15 cellular contexts compared by ENCODE assay signal in genomic region chr5:43425965-43426364, GRCh38. TPM values are rescaled to one million over a fixed set of nuclear protein-coding genes. Genes with fewer than 3 reads are reported as not detected.
DNase-seq lines count a peak whose midpoint lies in the region; ATAC-seq, FAIRE-seq and TF ChIP-seq lines count a peak whose summit lies in the region.
"Had no signal": no experiment of that assay in that cellular context is flagged by ENCODE, and none has a peak within 500 bp of the region (broad histone marks: within the 10 kb centered on the region; RNA-seq: fewer than 3 reads in every experiment).

No MANE protein-coding gene starts in this region.

- DNase-seq in A549 (ENCODE audit: low read depth in 1 of 2, low spot score in 1 of 2) (peak in 1 of 2 experiments; percentile 52), HFFc6 (peak; percentile 84), astrocyte (ENCODE audit: low read depth) (peak; percentile 98), keratinocyte (ENCODE audit: low read depth, low spot score) (peak; percentile 35), DMS114 treated with DMSO at 0.1 percent for 48 hours (lab: John Stamatoyannopoulos, UW; ENCODE audit: unreplicated experiment) (no peak)
- DNase-seq in activated T-cell treated with anti-CD3 and anti-CD28 coated beads, Interleukin-2, amount 50 U/mL, for 1 hour = no peak
- no peak for DNase-seq in stimulated activated naive B cell treated with anti-CD40 and anti-IgM and Interleukin-4, amounts not matched to agents 10 μg/mL and 1 μg/mL and 100 μg/mL, for 72 hours
- no peak for DNase-seq in stimulated activated effector memory CD8-positive, alpha-beta T cell treated with anti-CD3 and anti-CD28 coated beads, Interleukin-12 subunit alpha, Interleukin-12 subunit beta, amount 100 ng/mL, for 72 hours (ENCODE audit: low spot score in 2 of 2)
- DNase-seq: activated T-cell treated with anti-CD3 and anti-CD28 coated beads, Interleukin-2, amount 50 U/mL, for 4 hours; head of caudate nucleus; NCI-H187 treated with DMSO at 0.1 percent for 48 hours; transverse colon had no signal

- H3K9ac ChIP-seq in astrocyte (ENCODE audit: low read length) (no peak overlapping the region), keratinocyte (ENCODE audit: control insufficient read depth, extremely low read depth, insufficient read depth, low read length) (no peak overlapping the region)

- no peak for TF ChIP-seq RAD21 in A549 (conservative IDR thresholded peaks at IDR 0.05 in 1 of 2, IDR thresholded peaks at IDR 0.05 in 1 of 2)

- TF ChIP-seq POLR2A in A549 (IDR thresholded peaks at IDR 0.05; ENCODE audit: low read length) = no peak

- H3K4me3 Mint-ChIP-seq in HFFc6 (no peak overlapping the region), astrocyte (ENCODE audit: unreplicated experiment) (no peak overlapping the region)
- H3K4me3 Mint-ChIP-seq in stimulated activated naive B cell treated with anti-CD40 and anti-IgM and Interleukin-4, amounts not matched to agents 10 μg/mL and 1 μg/mL and 100 μg/mL, for 72 hours = no peak overlapping the region
- no peak overlapping the region for H3K4me3 Mint-ChIP-seq in stimulated activated effector memory CD8-positive, alpha-beta T cell treated with anti-CD3 and anti-CD28 coated beads, Interleukin-12 subunit alpha, Interleukin-12 subunit beta, amount 100 ng/mL, for 72 hours
- H3K4me3 Mint-ChIP-seq: activated T-cell treated with anti-CD3 and anti-CD28 coated beads, Interleukin-2, amount 50 U/mL, for 4 hours; central memory CD8-positive, alpha-beta T cell had no signal

- no peaks in the 10 kb centered on the region for H3K36me3 Mint-ChIP-seq in HFFc6 (ENCODE audit: low read depth)
- no peaks in the 10 kb centered on the region for H3K36me3 Mint-ChIP-seq in astrocyte (ENCODE audit: low read depth, unreplicated experiment)
- no peaks in the 10 kb centered on the region for H3K36me3 Mint-ChIP-seq in stimulated activated naive B cell treated with anti-CD40 and anti-IgM and Interleukin-4, amounts not matched to agents 10 μg/mL and 1 μg/mL and 100 μg/mL, for 72 hours
- no peaks in the 10 kb centered on the region for H3K36me3 Mint-ChIP-seq in stimulated activated effector memory CD8-positive, alpha-beta T cell treated with anti-CD3 and anti-CD28 coated beads, Interleukin-12 subunit alpha, Interleukin-12 subunit beta, amount 100 ng/mL, for 72 hours

- peaks cover 2% of the 10 kb centered on the region; the same call in 1 of the 2 replicates for H3K27me3 Mint-ChIP-seq in HFFc6 (ENCODE audit: insufficient read depth)
- H3K27me3 Mint-ChIP-seq in astrocyte (ENCODE audit: low read depth, unreplicated experiment) = no peaks in the 10 kb centered on the region
- H3K27me3 Mint-ChIP-seq in stimulated activated naive B cell treated with anti-CD40 and anti-IgM and Interleukin-4, amounts not matched to agents 10 μg/mL and 1 μg/mL and 100 μg/mL, for 72 hours = no peaks in the 10 kb centered on the region

- H3K4me1 Mint-ChIP-seq in HFFc6 (ENCODE audit: low read depth) (peaks cover 49% of the 10 kb centered on the region), astrocyte (ENCODE audit: low read depth, unreplicated experiment) (peaks cover 21% of the 10 kb centered on the region)
- no peaks in the 10 kb centered on the region for H3K4me1 Mint-ChIP-seq in stimulated activated naive B cell treated with anti-CD40 and anti-IgM and Interleukin-4, amounts not matched to agents 10 μg/mL and 1 μg/mL and 100 μg/mL, for 72 hours
- H3K4me1 Mint-ChIP-seq in stimulated activated effector memory CD8-positive, alpha-beta T cell treated with anti-CD3 and anti-CD28 coated beads, Interleukin-12 subunit alpha, Interleukin-12 subunit beta, amount 100 ng/mL, for 72 hours = no peaks in the 10 kb centered on the region
- H3K4me1 Mint-ChIP-seq: central memory CD8-positive, alpha-beta T cell had no signal

- no peaks in the 10 kb centered on the region for H3K79me2 ChIP-seq in astrocyte (ENCODE audit: insufficient read depth, low read length)
- no peaks in the 10 kb centered on the region for H3K79me2 ChIP-seq in keratinocyte (ENCODE audit: control insufficient read depth, insufficient read depth, low read length)

- dilution Hi-C loops in keratinocyte (cut with MboI; ENCODE audit: extremely low pct_ligation_motif_present, low sequenced_read_pairs) = no loop called here

- H2AFZ ChIP-seq in astrocyte (ENCODE audit: low read depth, low read length) (no peak overlapping the region), keratinocyte (ENCODE audit: control insufficient read depth, low read length) (peak overlapping the region; percentile 40)

- no peaks in the 10 kb centered on the region for H3K27me3 ChIP-seq in astrocyte (ENCODE audit: insufficient read depth, low read length)
- H3K27me3 ChIP-seq in keratinocyte (ENCODE audit: control insufficient read depth, extremely low read depth, insufficient read depth, low read length) = no peaks in the 10 kb centered on the region
- H3K27me3 ChIP-seq: transverse colon had no signal

- H3K4me3 ChIP-seq in A549 (no peak overlapping the region), astrocyte (ENCODE audit: insufficient read depth, low read depth, low read length) (no peak overlapping the region), keratinocyte (ENCODE audit: control insufficient read depth in 2 of 3, extremely low read depth in 1 of 3, insufficient read depth in 2 of 3, low read depth in 1 of 3, low read length in 3 of 3) (no peak overlapping the region)
- H3K4me3 ChIP-seq: transverse colon had no signal

- POLR2A ChIA-PET in A549 (lab: Yijun Ruan, JAX) = interaction anchor here (2.6 kb wide), 1 partner anchor 58 kb away, joined by 13 read pairs; the partner anchor contains the start of gene TMEM267

- H4K20me1 ChIP-seq in astrocyte (ENCODE audit: insufficient read depth, low read length) = no peaks in the 10 kb centered on the region
- H4K20me1 ChIP-seq in keratinocyte (ENCODE audit: control insufficient read depth, extremely low read depth, insufficient read depth, low read length) = no peaks in the 10 kb centered on the region

- TF ChIP-seq CTCF in A549 (IDR thresholded peaks at IDR 0.05) = no peak
- TF ChIP-seq CTCF in HFFc6 (IDR thresholded peaks at IDR 0.05) = no peak
- TF ChIP-seq CTCF in astrocyte (IDR thresholded peaks at IDR 0.05; ENCODE audit: insufficient read depth, low read depth, low read length) = no peak
- no peak for TF ChIP-seq CTCF in keratinocyte (optimal IDR thresholded peaks at IDR 0.05 in 1 of 3, IDR thresholded peaks at IDR 0.05 in 1 of 3, conservative IDR thresholded peaks at IDR 0.05 in 1 of 3; ENCODE audit: extremely low read depth in 1 of 3, insufficient read depth in 2 of 3, low read length in 3 of 3)

- CTCF ChIA-PET in A549 (lab: Yijun Ruan, JAX) = interaction anchor here (3.8 kb wide), 1 partner anchor 58 kb away, joined by 20 read pairs; the partner anchor contains the start of gene TMEM267

- H3K27ac Mint-ChIP-seq in HFFc6 (peak overlapping the region; percentile 76), astrocyte (ENCODE audit: unreplicated experiment) (peak overlapping the region; percentile 36)
- H3K27ac Mint-ChIP-seq in stimulated activated naive B cell treated with anti-CD40 and anti-IgM and Interleukin-4, amounts not matched to agents 10 μg/mL and 1 μg/mL and 100 μg/mL, for 72 hours = no peak overlapping the region
- no peak overlapping the region for H3K27ac Mint-ChIP-seq in stimulated activated effector memory CD8-positive, alpha-beta T cell treated with anti-CD3 and anti-CD28 coated beads, Interleukin-12 subunit alpha, Interleukin-12 subunit beta, amount 100 ng/mL, for 72 hours

- H3K9me3 ChIP-seq in A549 = peaks cover 5% of the 10 kb centered on the region; the same call in 2 of the 3 replicates
- no peaks in the 10 kb centered on the region for H3K9me3 ChIP-seq in astrocyte (ENCODE audit: insufficient read depth, low read depth, low read length)
- no peaks in the 10 kb centered on the region for H3K9me3 ChIP-seq in keratinocyte (ENCODE audit: control insufficient read depth, low read depth, low read length)
- H3K9me3 ChIP-seq: transverse colon had no signal

- peaks cover 56% of the 10 kb centered on the region for H3K4me1 ChIP-seq in A549
- H3K4me1 ChIP-seq in astrocyte (ENCODE audit: insufficient read depth, low read length) = peaks cover 11% of the 10 kb centered on the region
- peaks cover 50% of the 10 kb centered on the region for H3K4me1 ChIP-seq in keratinocyte (ENCODE audit: control insufficient read depth, extremely low read depth, insufficient read depth, low read length)

- no peak for TF ChIP-seq EP300 in A549 (IDR thresholded peaks at IDR 0.05)

- peak; percentile 68; a peak in 5 of 6 replicates for ATAC-seq in A549
- no peak for ATAC-seq in stimulated activated naive B cell treated with anti-CD40 and anti-IgM and Interleukin-4, amounts not matched to agents 10 μg/mL and 1 μg/mL and 100 μg/mL, for 72 hours (replicated peaks)
- ATAC-seq in stimulated activated effector memory CD8-positive, alpha-beta T cell treated with anti-CD3 and anti-CD28 coated beads, Interleukin-12 subunit alpha, Interleukin-12 subunit beta, amount 100 ng/mL, for 72 hours = no peak
- ATAC-seq: activated T-cell treated with anti-CD3 and anti-CD28 coated beads, Interleukin-2, amount 50 U/mL, for 4 hours had no signal

- H3K27ac ChIP-seq in A549 (peak overlapping the region; percentile 80 to 88), astrocyte (ENCODE audit: low read depth, low read length) (peak overlapping the region; percentile 22), keratinocyte (ENCODE audit: control insufficient read depth, insufficient read depth, low read length) (peak overlapping the region; percentile 39)
- H3K27ac ChIP-seq: HL-60, transverse colon, VCaP had no signal

- H3K9me3 Mint-ChIP-seq in HFFc6 (no peaks in the 10 kb centered on the region), astrocyte (ENCODE audit: unreplicated experiment) (peaks cover 5% of the 10 kb centered on the region)
- H3K9me3 Mint-ChIP-seq in stimulated activated naive B cell treated with anti-CD40 and anti-IgM and Interleukin-4, amounts not matched to agents 10 μg/mL and 1 μg/mL and 100 μg/mL, for 72 hours = no peaks in the 10 kb centered on the region
- H3K9me3 Mint-ChIP-seq in stimulated activated effector memory CD8-positive, alpha-beta T cell treated with anti-CD3 and anti-CD28 coated beads, Interleukin-12 subunit alpha, Interleukin-12 subunit beta, amount 100 ng/mL, for 72 hours = no peaks in the 10 kb centered on the region
- H3K9me3 Mint-ChIP-seq: activated T-cell treated with anti-CD3 and anti-CD28 coated beads, Interleukin-2, amount 50 U/mL, for 4 hours; central memory CD8-positive, alpha-beta T cell had no signal

- peak overlapping the region; percentile 24; the same call in 2 of the 3 replicates for H3K4me2 ChIP-seq in A549
- no peak overlapping the region for H3K4me2 ChIP-seq in astrocyte (ENCODE audit: low read length)
- H3K4me2 ChIP-seq in keratinocyte (ENCODE audit: control insufficient read depth, extremely low read depth, insufficient read depth, low read depth, low read length) = no peak overlapping the region

- FAIRE-seq in A549 (lab: Jason Lieb, UNC) = no peak
- no peak for FAIRE-seq in astrocyte (lab: Jason Lieb, UNC)
- peak; percentile 84 for FAIRE-seq in keratinocyte (lab: Jason Lieb, UNC)

- no peaks in the 10 kb centered on the region for H3K9me1 ChIP-seq in keratinocyte (ENCODE audit: control insufficient read depth, extremely low read depth, insufficient read depth, low read length)

- H3K36me3 ChIP-seq in astrocyte (ENCODE audit: insufficient read depth, low read length) (no peaks in the 10 kb centered on the region), keratinocyte (ENCODE audit: control insufficient read depth in 2 of 2, extremely low read depth in 1 of 2, insufficient read depth in 2 of 2, low read length in 2 of 2) (no peaks in the 10 kb centered on the region)
- H3K36me3 ChIP-seq: transverse colon had no signal

- 37% methylated on average over 2 of the region's 2 CpGs for WGBS in A549 (ENCODE audit: missing lambda C conversion rate)

RNA-seq across cellular contexts. Expression of gene CCL28, which starts 13.8 kb away (rescaled TPM):
- polyA plus RNA-seq in A549 (2011; rRNA removed) (0.39 and 0.50 TPM in 2 replicates), A549 (2017; fragmentation: RNase III; extraction: RNeasy Plus Mini Kit Qiagen cat#74134 plus additional on column Dnase treatment) (0.09 to 0.15 TPM (median 0.13 TPM) in 3 replicates), keratinocyte (1.5 to 2.2 TPM (median 1.9 TPM) in 3 replicates)
- polyA plus RNA-seq in A549 (2012; cell fraction: cytosol; rRNA removed) = 0.07 and 0.09 TPM in 2 replicates
- polyA plus RNA-seq in A549 (2012; cell fraction: nucleus; rRNA removed) = 0.02 and 0.16 TPM in 2 replicates
- polyA minus RNA-seq in A549 (2011; rRNA and poly(A)+ RNA removed) = 0.29 and 0.45 TPM in 2 replicates
- total RNA-seq in HFFc6 (2021; fragmentation: NEBNext Ultra II Directional; extraction: Animal tissue kit (Norgen Biotek cat#: 25700)) = under 1 TPM in 1 of 6 experiments, not detected in 5; 0.05 TPM
- 0.16 TPM in 1 of 2 replicates, not detected in the other for total RNA-seq in astrocyte
- polyA plus RNA-seq in keratinocyte (2011; ENCODE audit: low read depth) = 0.76 TPM
- polyA plus RNA-seq in keratinocyte (2011; cell fraction: cytosol; rRNA removed) = 0.86 and 1.5 TPM in 2 replicates
- polyA plus RNA-seq in keratinocyte (2011; cell fraction: nucleus; rRNA removed) = 2.2 and 2.4 TPM in 2 replicates
- polyA plus RNA-seq in keratinocyte (2012; ENCODE audit: low replicate concordance) = 1.1 and 1.3 TPM in 2 replicates
- polyA minus RNA-seq in keratinocyte = 0.23 to 1.5 TPM (median 1.4 TPM) in 3 replicates
- 1.2 TPM for polyA minus RNA-seq in keratinocyte (2011; cell fraction: cytosol; rRNA and poly(A)+ RNA removed)
- polyA minus RNA-seq in keratinocyte (2011; cell fraction: nucleus; rRNA and poly(A)+ RNA removed) = 0.53 and 1.7 TPM in 2 replicates

RNA-seq across cellular contexts. Expression of gene TMEM267, which starts 57.7 kb away (rescaled TPM):
- polyA plus RNA-seq in A549 (2011; rRNA removed) (46.1 and 47.3 TPM in 2 replicates), A549 (2017; fragmentation: RNase III; extraction: RNeasy Plus Mini Kit Qiagen cat#74134 plus additional on column Dnase treatment) (15.8 to 17.9 TPM (median 17.3 TPM) in 3 replicates), keratinocyte (14.8 to 30.7 TPM (median 29.3 TPM) in 3 replicates)
- polyA plus RNA-seq in A549 (2012; cell fraction: cytosol; rRNA removed) = 8.9 and 12.5 TPM in 2 replicates
- 4.0 and 8.7 TPM in 2 replicates for polyA plus RNA-seq in A549 (2012; cell fraction: nucleus; rRNA removed)
- 17.9 and 22.7 TPM in 2 replicates for polyA minus RNA-seq in A549 (2011; rRNA and poly(A)+ RNA removed)
- total RNA-seq in HFFc6 (2021; fragmentation: NEBNext Ultra II Directional; extraction: Animal tissue kit (Norgen Biotek cat#: 25700)) = 10 to 100 TPM; 15.7 to 20.3 (median 19.0) TPM
- 20.9 and 22.3 TPM in 2 replicates for total RNA-seq in astrocyte
- polyA plus RNA-seq in keratinocyte (2011; ENCODE audit: low read depth) = 13.4 TPM
- 10.8 and 31.0 TPM in 2 replicates for polyA plus RNA-seq in keratinocyte (2011; cell fraction: cytosol; rRNA removed)
- 33.4 and 41.8 TPM in 2 replicates for polyA plus RNA-seq in keratinocyte (2011; cell fraction: nucleus; rRNA removed)
- polyA plus RNA-seq in keratinocyte (2012; ENCODE audit: low replicate concordance) = 16.0 and 25.9 TPM in 2 replicates
- polyA minus RNA-seq in keratinocyte = 4.5 to 45.1 TPM (median 32.3 TPM) in 3 replicates
- 15.2 TPM for polyA minus RNA-seq in keratinocyte (2011; cell fraction: cytosol; rRNA and poly(A)+ RNA removed)
- polyA minus RNA-seq in keratinocyte (2011; cell fraction: nucleus; rRNA and poly(A)+ RNA removed) = 10.9 and 26.3 TPM in 2 replicates

Comparison
In these comparisons a context has a peak if more than half of its experiments do, and no peak if none do; other contexts are left out.
1. ATAC-seq: peak in A549 (2 of 2); none in stimulated activated naive B cell treated with anti-CD40 and anti-IgM and Interleukin-4, amounts not matched to agents 10 μg/mL and 1 μg/mL and 100 μg/mL, for 72 hours (0 of 2) and stimulated activated effector memory CD8-positive, alpha-beta T cell treated with anti-CD3 and anti-CD28 coated beads, Interleukin-12 subunit alpha, Interleukin-12 subunit beta, amount 100 ng/mL, for 72 hours (single experiment).
2. DNase-seq: peak in HFFc6 (single experiment), astrocyte (single experiment) and keratinocyte (single experiment); none in DMS114 treated with DMSO at 0.1 percent for 48 hours (single experiment), activated T-cell treated with anti-CD3 and anti-CD28 coated beads, Interleukin-2, amount 50 U/mL, for 1 hour (single experiment), stimulated activated naive B cell treated with anti-CD40 and anti-IgM and Interleukin-4, amounts not matched to agents 10 μg/mL and 1 μg/mL and 100 μg/mL, for 72 hours (single experiment) and stimulated activated effector memory CD8-positive, alpha-beta T cell treated with anti-CD3 and anti-CD28 coated beads, Interleukin-12 subunit alpha, Interleukin-12 subunit beta, amount 100 ng/mL, for 72 hours (0 of 2).
3. H3K27ac ChIP-seq: peak in every context shown above with its lines; median percentile 84 in A549; 39 in keratinocyte; 22 in astrocyte.
4. H3K27ac Mint-ChIP-seq: peak in HFFc6 (single experiment) and astrocyte (single experiment); none in stimulated activated naive B cell treated with anti-CD40 and anti-IgM and Interleukin-4, amounts not matched to agents 10 μg/mL and 1 μg/mL and 100 μg/mL, for 72 hours (single experiment) and stimulated activated effector memory CD8-positive, alpha-beta T cell treated with anti-CD3 and anti-CD28 coated beads, Interleukin-12 subunit alpha, Interleukin-12 subunit beta, amount 100 ng/mL, for 72 hours (single experiment).